ENCODE assay signal across 8 cellular contexts in the genomic region with DNA sequence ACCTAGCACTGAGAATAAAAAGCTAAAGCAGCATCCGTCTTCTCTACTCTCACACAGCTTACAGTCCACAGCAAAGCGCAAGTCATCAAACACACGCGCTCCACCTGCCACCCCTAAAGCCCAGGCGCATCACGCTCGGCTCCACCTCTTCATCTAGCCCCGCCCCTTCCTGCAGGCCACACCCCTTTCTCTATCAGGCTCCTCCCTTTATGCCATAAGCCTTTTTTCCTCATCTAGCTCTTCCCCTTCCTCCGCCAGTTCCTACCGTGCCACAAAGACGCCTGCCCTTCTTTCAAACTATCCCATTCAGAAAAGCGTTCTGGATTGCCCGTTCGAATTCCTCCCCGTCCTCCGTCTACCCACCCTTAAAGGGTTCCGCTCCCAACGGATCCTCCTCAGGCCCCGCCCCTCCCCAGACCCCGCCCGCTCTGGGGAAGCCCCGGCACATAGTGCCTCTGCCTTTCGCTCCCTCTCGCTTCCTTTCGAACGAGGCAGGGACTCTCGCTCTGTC. TPM values are rescaled to one million over a fixed set of nuclear protein-coding genes. Genes with fewer than 3 reads are reported as not detected.
DNase-seq lines count a peak whose midpoint lies in the region; ATAC-seq, FAIRE-seq and TF ChIP-seq lines count a peak whose summit lies in the region.

No MANE protein-coding gene starts in this region.

- H3K9ac ChIP-seq in kidney (ENCODE audit: low read length in 2 of 2): peak overlapping the region; percentile 55 to 92

- H3K4me3 ChIP-seq in ACC112 (ENCODE audit: low read depth, low read length) (peak overlapping the region; percentile 84), cardiac fibroblast (replicated peaks in 1 of 2; ENCODE audit: low read depth in 2 of 2, low read length in 2 of 2) (peak overlapping the region; percentile 75 to 82), kidney (ENCODE audit: low read length in 2 of 2) (peak overlapping the region; percentile 90 to 96)

- DNase-seq in NCI-H2171 treated with DMSO at 0.1 percent for 48 hours (lab: John Stamatoyannopoulos, UW) (peak; percentile 95), cardiac fibroblast (ENCODE audit: low read depth in 2 of 2) (peak; percentile 82 to 89), kidney (peak; percentile 94)
- DNase-seq in stimulated activated CD4-positive, alpha-beta T cell treated with anti-CD3 and anti-CD28 coated beads, Interleukin-15, amount 100 ng/mL, for 1 hour (ENCODE audit: low read depth in 1 of 2, low spot score in 1 of 2): peak; percentile 85 to 89

- no peaks in the 10 kb centered on the region for H3K79me2 ChIP-seq in ACC112 (ENCODE audit: control insufficient read depth, insufficient read depth, low read length, unreplicated experiment)

- H3K4me1 ChIP-seq in ACC112 (ENCODE audit: control insufficient read depth, insufficient read depth, low read length, unreplicated experiment) (peaks cover 10% of the 10 kb centered on the region), kidney (ENCODE audit: control insufficient read depth in 1 of 2, insufficient read depth in 1 of 2, low read depth in 1 of 2, low read length in 2 of 2) (peaks cover 0 to 3% of the 10 kb centered on the region in 2 donors)

- ATAC-seq in GM18907 (IDR thresholded peaks at IDR 0.05; ENCODE audit: unreplicated experiment): peak; percentile 85
- peak; percentile 69 for ATAC-seq in HG03139 (IDR thresholded peaks at IDR 0.05; ENCODE audit: unreplicated experiment)

- H3K27me3 ChIP-seq in ACC112 (ENCODE audit: insufficient read depth, low read length): no peaks in the 10 kb centered on the region

- no peak for FAIRE-seq in kidney (lab: Jason Lieb, UNC)

- TF ChIP-seq CTCF in VCaP (conservative IDR thresholded peaks at IDR 0.05): no peak
- no peak for TF ChIP-seq CTCF in cardiac fibroblast (IDR thresholded peaks at IDR 0.05; ENCODE audit: low read depth, low read length)
- TF ChIP-seq CTCF in kidney (IDR thresholded peaks at IDR 0.05; ENCODE audit: borderline replicate concordance, extremely low read depth, insufficient read depth): no peak

- H3K9me3 ChIP-seq in kidney (ENCODE audit: control insufficient read depth in 1 of 2, low read length in 2 of 2): no peaks in the 10 kb centered on the region

- peak overlapping the region; percentile 78 for H2AFZ ChIP-seq in ACC112 (ENCODE audit: low read length, unreplicated experiment)

- intact Hi-C loops in kidney (cut with DNase I): no loop called here

- peak overlapping the region; percentile 76 for H3K27ac ChIP-seq in ACC112 (ENCODE audit: low read depth, low read length)
- H3K27ac ChIP-seq in VCaP: peak overlapping the region; percentile 80
- peak overlapping the region; percentile 95 to 97 for H3K27ac ChIP-seq in kidney (ENCODE audit: low read depth in 2 of 2, low read length in 2 of 2)

- H3K36me3 ChIP-seq in ACC112 (ENCODE audit: insufficient read depth, low read length): no peaks in the 10 kb centered on the region
- peaks cover 0 to 2% of the 10 kb centered on the region in 2 donors for H3K36me3 ChIP-seq in kidney (ENCODE audit: control insufficient read depth in 1 of 2, insufficient read depth in 2 of 2, low read length in 2 of 2)

RNA-seq across cellular contexts. Expression of a gene that starts 0.4 kb away (rescaled TPM):
- 1.7 TPM for total RNA-seq in kidney
- polyA plus RNA-seq in kidney (ENCODE audit: insufficient read depth, low read depth, low replicate concordance): 0.47 TPM

RNA-seq across cellular contexts. Expression of a gene that starts 19.6 kb away (rescaled TPM):
- total RNA-seq in kidney: 37.9 TPM
- polyA plus RNA-seq in kidney (ENCODE audit: insufficient read depth, low read depth, low replicate concordance): 129 TPM

RNA-seq across cellular contexts. Expression of a gene that starts 41.0 kb away (rescaled TPM):
- total RNA-seq in kidney: 31.3 TPM
- polyA plus RNA-seq in kidney (ENCODE audit: insufficient read depth, low read depth, low replicate concordance): 18.0 TPM

Comparison
In these comparisons a context has a peak if more than half of its experiments do, and no peak if none do; other contexts are left out.
1. Peak in every context shown above with its lines: DNase-seq, ATAC-seq, H3K4me3 ChIP-seq and H3K27ac ChIP-seq.